Comparison of ENCODE assay signal across 9 cellular contexts in the genomic region with DNA sequence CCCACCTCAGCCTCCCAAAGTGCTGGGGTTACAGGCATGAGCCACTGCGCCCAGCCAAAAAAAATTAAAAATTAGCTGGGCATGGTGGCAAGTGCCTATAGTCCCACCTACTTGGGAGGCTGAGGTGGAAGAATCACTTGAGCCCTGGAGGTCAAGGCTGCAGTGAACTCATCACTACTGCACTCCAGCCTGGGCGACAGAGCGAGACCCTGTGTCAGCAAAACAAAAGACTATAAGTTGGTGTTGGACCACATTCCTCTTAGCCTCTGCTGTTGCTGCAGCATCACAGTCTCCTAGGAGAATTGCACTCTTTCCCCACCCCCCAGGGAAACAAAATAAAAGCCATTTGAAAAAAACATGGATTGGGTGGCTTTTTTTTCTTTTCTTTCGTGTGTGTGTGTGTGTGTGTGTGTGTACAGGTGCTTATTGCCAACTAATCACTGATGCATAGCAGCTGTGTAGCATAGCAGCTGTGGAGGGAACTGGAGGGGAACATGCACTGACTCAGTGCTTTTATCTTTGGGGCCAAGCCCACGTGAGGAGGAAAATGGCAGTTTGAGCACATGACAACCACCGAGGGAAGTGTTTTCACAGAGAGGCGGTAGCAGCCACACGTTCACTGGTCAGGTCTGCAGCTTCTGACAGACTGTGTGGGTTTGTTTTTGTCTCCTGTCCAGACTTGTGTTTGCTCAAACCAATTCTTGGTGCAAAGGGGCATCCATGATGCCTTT. TPM values are rescaled to one million over a fixed set of nuclear protein-coding genes. Genes with fewer than 3 reads are reported as not detected.
A peak's percentile ranks its signal among the peaks of the same experiment; 100 is the strongest.
DNase-seq lines count a peak whose midpoint lies in the region; ATAC-seq and TF ChIP-seq lines count a peak whose summit lies in the region.
"Had no signal": no experiment of that assay in that cellular context is flagged by ENCODE, and none has a peak within 500 bp of the region (broad histone marks: within the 10 kb centered on the region; RNA-seq: fewer than 3 reads in every experiment).

No MANE protein-coding gene starts in this region.

- ATAC-seq in GM18909 (IDR thresholded peaks at IDR 0.05; ENCODE audit: poor library complexity, unreplicated experiment) (peak; percentile 59), HG03354 (IDR thresholded peaks at IDR 0.05; ENCODE audit: poor library complexity, severe bottlenecking, unreplicated experiment) (peak; percentile 58), HG02588 (IDR thresholded peaks at IDR 0.05; ENCODE audit: unreplicated experiment) (no peak)
- ATAC-seq: naive thymus-derived CD8-positive, alpha-beta T cell had no signal

- no peak for TF ChIP-seq CTCF in nephron (IDR thresholded peaks at IDR 0.05; ENCODE audit: unreplicated experiment in 3 of 3)
- no peak for TF ChIP-seq CTCF in tibial nerve (IDR thresholded peaks at IDR 0.05)

- H3K4me3 ChIP-seq in tibial nerve: no peak overlapping the region

- peaks cover 0 to 52% (median 0%) of the 10 kb centered on the region in 3 donors for H3K36me3 ChIP-seq in tibial nerve

- H3K9me3 Mint-ChIP-seq in nephron: no peaks in the 10 kb centered on the region
- H3K9me3 Mint-ChIP-seq: naive thymus-derived CD8-positive, alpha-beta T cell had no signal

- DNase-seq in NCI-H774 (lab: John Stamatoyannopoulos, UW): peak; percentile 76
- DNase-seq in tibial nerve (ENCODE audit: low spot score in 2 of 2): no peak
- no peak for DNase-seq in AML-193 (lab: John Stamatoyannopoulos, UW)
- no peak for DNase-seq in mucosa of gallbladder (ENCODE audit: low spot score)

- H3K27me3 Mint-ChIP-seq in nephron (ENCODE audit: low read depth): no peaks in the 10 kb centered on the region
- H3K27me3 Mint-ChIP-seq: naive thymus-derived CD8-positive, alpha-beta T cell had no signal

- 67 to 75% methylated on average over 8 of the region's 8 CpGs for WGBS in tibial nerve, 2 donors

- H3K27me3 ChIP-seq in tibial nerve: no peaks in the 10 kb centered on the region

- no peak overlapping the region for H3K27ac ChIP-seq in tibial nerve

- H3K27ac Mint-ChIP-seq in nephron: peak overlapping the region; percentile 68 to 92 (median 72)

- H3K9me3 ChIP-seq in tibial nerve: no peaks in the 10 kb centered on the region

- peaks cover 18% of the 10 kb centered on the region for H3K36me3 Mint-ChIP-seq in nephron (ENCODE audit: low read depth)

- H3K4me1 ChIP-seq in tibial nerve: no peaks in the 10 kb centered on the region

- no peak overlapping the region for H3K4me3 Mint-ChIP-seq in nephron

- no peak for TF ChIP-seq POLR2A in tibial nerve (IDR thresholded peaks at IDR 0.05)

- no peak for TF ChIP-seq EP300 in tibial nerve (IDR thresholded peaks at IDR 0.05)

- H3K4me1 Mint-ChIP-seq in nephron: peaks cover 6% of the 10 kb centered on the region

RNA-seq across cellular contexts. Expression of a gene that starts 27.5 kb away (rescaled TPM):
- 10 to 100 TPM in 3 of 4 donors, 1 to 10 TPM in 1; 7.8 to 12.0 (median 11.5) TPM for total RNA-seq in tibial nerve
- 20.7 TPM for total RNA-seq in mucosa of gallbladder

RNA-seq across cellular contexts. Expression of a gene that starts 32.9 kb away (rescaled TPM):
- total RNA-seq in tibial nerve (1 to 10 TPM; 2.7 to 3.6 (median 3.0) TPM), mucosa of gallbladder (2.3 TPM)
